Comparison of ENCODE assay signal across 7 cellular contexts in the genomic region with DNA sequence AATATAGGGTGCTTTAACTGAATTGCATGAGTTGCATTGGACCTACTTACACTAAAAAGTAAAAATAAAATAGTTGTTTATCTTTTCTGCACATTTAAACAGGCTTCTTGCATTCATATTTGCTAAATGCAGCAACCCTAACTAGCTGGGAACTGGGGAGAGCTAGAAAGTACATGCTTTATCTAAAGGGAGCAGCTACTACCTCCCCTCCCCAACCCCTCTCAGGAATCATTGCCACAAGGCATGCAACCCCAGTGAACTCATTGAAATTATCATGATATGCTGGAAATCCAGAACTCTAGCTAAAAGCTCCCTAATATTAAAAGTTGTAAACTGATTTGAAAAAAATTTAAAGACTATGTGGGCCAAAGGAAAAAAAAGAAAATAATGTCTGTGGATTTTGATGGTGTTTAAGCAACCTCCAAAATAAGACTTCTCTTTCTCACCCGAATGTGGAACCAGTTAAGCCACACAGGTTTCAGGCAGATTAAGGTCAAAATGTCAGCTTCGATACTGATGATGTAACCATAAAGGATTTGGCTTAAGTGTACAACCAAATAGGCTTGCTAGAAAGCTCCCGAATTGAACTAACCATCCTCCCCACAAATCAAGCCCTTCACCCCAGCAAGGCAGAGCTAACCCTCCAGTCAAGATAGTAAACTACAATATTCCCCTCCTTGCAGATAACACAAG.
"Had no signal": no experiment of that assay in that cellular context is flagged by ENCODE, and none has a peak within 500 bp of the region (broad histone marks: within the 10 kb centered on the region; RNA-seq: fewer than 3 reads in every experiment).

No MANE protein-coding gene starts in this region.

- H3K4me3 ChIP-seq: hepatocyte had no signal

- H3K27ac ChIP-seq: hepatocyte had no signal

- H3K27me3 ChIP-seq: hepatocyte had no signal

- DNase-seq: activated CD4-positive, alpha-beta T cell treated with anti-CD3 and anti-CD28 coated beads for 48 hours; activated naive CD4-positive, alpha-beta T cell treated with anti-CD3 and anti-CD28 coated beads for 36 hours; central memory CD4-positive, alpha-beta T cell; stimulated activated CD4-positive, alpha-beta T cell treated with anti-CD3 and anti-CD28 coated beads, Interleukin-12 subunit alpha, Interleukin-12 subunit beta, amount 100 ng/mL, for 4 hours; stimulated activated naive CD4-positive, alpha-beta T cell; trophoblast cell had no signal
